In the genomic region with DNA sequence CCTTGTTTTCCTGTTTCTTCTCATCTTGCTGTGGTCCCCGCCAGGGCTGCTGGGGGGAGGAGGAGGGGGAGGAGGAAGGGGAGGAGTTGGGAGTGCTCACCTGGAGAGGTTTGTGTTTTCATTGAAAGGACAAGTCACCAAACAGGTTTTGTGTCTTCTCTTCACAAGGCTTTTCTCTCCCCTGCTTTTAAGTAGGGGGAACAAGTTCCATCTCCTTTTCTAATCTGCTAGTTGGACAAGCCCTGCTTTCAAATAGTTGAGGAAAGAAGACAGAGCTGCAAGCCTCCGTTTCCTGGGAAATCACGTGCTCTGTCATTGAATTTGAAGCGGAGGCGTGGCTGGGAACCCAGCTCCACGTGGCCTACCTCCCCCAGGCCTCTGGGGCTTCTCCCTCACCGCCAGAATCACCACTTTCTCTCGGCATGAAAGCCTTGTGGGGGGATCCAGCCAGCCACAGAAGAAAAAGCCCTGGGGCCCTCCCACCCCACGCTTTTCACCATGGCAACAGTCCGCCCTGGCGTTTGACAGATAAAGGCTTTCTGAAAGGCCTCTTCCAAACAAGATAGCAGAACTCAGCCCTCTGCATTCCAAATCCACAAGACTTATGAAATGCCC, we compare ENCODE assay signal across 1 cellular context.
TF ChIP-seq lines count a peak whose summit lies in the region.

No MANE protein-coding gene starts in this region.

TF ChIP-seq in A549, 52 proteins besides CTCF, POLR2A, EP300 and RAD21 (continued from another document):
- 0 out of 2 replicates have a peak, but pooled peaks have one; percentile 51 for TF ChIP-seq HOXB13 (CRISPR knock-in tag; IDR thresholded peaks at IDR 0.05; ENCODE audit: low read depth)
- TF ChIP-seq MAZ (IDR thresholded peaks at IDR 0.05; ENCODE audit: borderline replicate concordance, low read depth, low read length) = no peak
- peak; percentile 61; the same call in 1 of the 2 replicates for TF ChIP-seq HOXB5 (CRISPR knock-in tag; IDR thresholded peaks at IDR 0.05)
- 0 out of 2 replicates have a peak, but pooled peaks have one; percentile 33 for TF ChIP-seq HOXA7 (CRISPR knock-in tag; IDR thresholded peaks at IDR 0.05)
- TF ChIP-seq, protein P1, sequence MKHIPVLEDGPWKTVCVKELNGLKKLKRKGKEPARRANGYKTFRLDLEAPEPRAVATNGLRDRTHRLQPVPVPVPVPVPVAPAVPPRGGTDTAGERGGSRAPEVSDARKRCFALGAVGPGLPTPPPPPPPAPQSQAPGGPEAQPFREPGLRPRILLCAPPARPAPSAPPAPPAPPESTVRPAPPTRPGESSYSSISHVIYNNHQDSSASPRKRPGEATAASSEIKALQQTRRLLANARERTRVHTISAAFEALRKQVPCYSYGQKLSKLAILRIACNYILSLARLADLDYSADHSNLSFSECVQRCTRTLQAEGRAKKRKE (CRISPR knock-in tag; IDR thresholded peaks at IDR 0.05; ENCODE audit: low read depth) = 0 out of 2 replicates have a peak, but pooled peaks have one; percentile 52
- peak; percentile 70 for TF ChIP-seq USF2 (IDR thresholded peaks at IDR 0.05)
- TF ChIP-seq NFE2L2 (conservative IDR thresholded peaks at IDR 0.05; ENCODE audit: low read length) = no peak
- TF ChIP-seq EHF (CRISPR knock-in tag; IDR thresholded peaks at IDR 0.05) = 0 out of 2 replicates have a peak, but pooled peaks have one; percentile 64
- TF ChIP-seq MAX (IDR thresholded peaks at IDR 0.05) = peak; percentile 76
- peak; percentile 54; the same call in 1 of the 2 replicates for TF ChIP-seq FOXS1 (CRISPR knock-in tag; IDR thresholded peaks at IDR 0.05)
